In genomic region chr2:73886357-73886756, GRCh38 we compare ENCODE assay signal across 17 cellular contexts. TPM values are rescaled to one million over a fixed set of nuclear protein-coding genes. Genes with fewer than 3 reads are reported as not detected.
DNase-seq lines count a peak whose midpoint lies in the region; ATAC-seq and TF ChIP-seq lines count a peak whose summit lies in the region.
"Had no signal": no experiment of that assay in that cellular context is flagged by ENCODE, and none has a peak within 500 bp of the region (broad histone marks: within the 10 kb centered on the region; RNA-seq: fewer than 3 reads in every experiment).

No MANE protein-coding gene starts in this region.

- H3K36me3 ChIP-seq in adrenal gland (replicated peaks in 1 of 2): no peaks in the 10 kb centered on the region
- H3K36me3 ChIP-seq: SJCRH30 had no signal

- CTCF ChIA-PET in activated naive CD4-positive, alpha-beta T cell treated with anti-CD3 and anti-CD28 coated beads for 36 hours (lab: Charles Lee): no interaction called here
- CTCF ChIA-PET in activated naive CD4-positive, alpha-beta T cell treated with anti-CD3 and anti-CD28 coated beads, Interleukin-2, amount 10 ng/mL, durations not matched to agents 7 days and 5 days (lab: Charles Lee): no interaction called here

- H3K4me3 Mint-ChIP-seq in activated naive CD4-positive, alpha-beta T cell treated with anti-CD3 and anti-CD28 coated beads for 36 hours: no peak overlapping the region
- no peak overlapping the region for H3K4me3 Mint-ChIP-seq in activated naive CD4-positive, alpha-beta T cell treated with anti-CD3 and anti-CD28 coated beads, Interleukin-2, amount 10 ng/mL, durations not matched to agents 7 days and 5 days
- H3K4me3 Mint-ChIP-seq in stimulated activated naive CD8-positive, alpha-beta T cell treated with anti-CD3 and anti-CD28 coated beads, Interleukin-15, amount 100 ng/mL, for 72 hours: peak overlapping the region; percentile 30 to 32
- H3K4me3 Mint-ChIP-seq in T-helper 17 cell: no peak overlapping the region
- H3K4me3 Mint-ChIP-seq: CD4-positive, alpha-beta memory T cell had no signal

- no peaks in the 10 kb centered on the region for H3K27me3 Mint-ChIP-seq in activated naive CD4-positive, alpha-beta T cell treated with anti-CD3 and anti-CD28 coated beads for 36 hours (ENCODE audit: low read depth)
- H3K27me3 Mint-ChIP-seq in activated naive CD4-positive, alpha-beta T cell treated with anti-CD3 and anti-CD28 coated beads, Interleukin-2, amount 10 ng/mL, durations not matched to agents 7 days and 5 days: peaks cover 6% of the 10 kb centered on the region
- peaks cover 13% of the 10 kb centered on the region for H3K27me3 Mint-ChIP-seq in stimulated activated naive CD8-positive, alpha-beta T cell treated with anti-CD3 and anti-CD28 coated beads, Interleukin-15, amount 100 ng/mL, for 72 hours
- peaks cover 22% of the 10 kb centered on the region for H3K27me3 Mint-ChIP-seq in T-helper 17 cell

- peak overlapping the region; percentile 54 for H3K27ac Mint-ChIP-seq in activated naive CD4-positive, alpha-beta T cell treated with anti-CD3 and anti-CD28 coated beads for 36 hours
- no peak overlapping the region for H3K27ac Mint-ChIP-seq in activated naive CD4-positive, alpha-beta T cell treated with anti-CD3 and anti-CD28 coated beads, Interleukin-2, amount 10 ng/mL, durations not matched to agents 7 days and 5 days
- peak overlapping the region in 1 of 2 donors; percentile 87 for H3K27ac Mint-ChIP-seq in activated naive CD4-positive, alpha-beta T cell treated with anti-CD3 and anti-CD28 coated beads, Interleukin-2, amount 50 U/mL, for 72 hours
- H3K27ac Mint-ChIP-seq in stimulated activated naive CD8-positive, alpha-beta T cell treated with anti-CD3 and anti-CD28 coated beads, Interleukin-15, amount 100 ng/mL, for 72 hours: peak overlapping the region in 1 of 2 donors; percentile 45
- H3K27ac Mint-ChIP-seq in T-helper 17 cell: no peak overlapping the region
- H3K27ac Mint-ChIP-seq: CD4-positive, alpha-beta memory T cell had no signal

- WGBS in adrenal gland, 4 donors: 66 to 78% (median 75%) methylated on average over 4 of the region's 4 CpGs

- no peak overlapping the region for H3K27ac ChIP-seq in adrenal gland
- H3K27ac ChIP-seq: KMS-11, SJCRH30 had no signal

- H3K9me3 Mint-ChIP-seq in activated naive CD4-positive, alpha-beta T cell treated with anti-CD3 and anti-CD28 coated beads for 36 hours: no peaks in the 10 kb centered on the region
- H3K9me3 Mint-ChIP-seq in activated naive CD4-positive, alpha-beta T cell treated with anti-CD3 and anti-CD28 coated beads, Interleukin-2, amount 10 ng/mL, durations not matched to agents 7 days and 5 days: no peaks in the 10 kb centered on the region
- H3K9me3 Mint-ChIP-seq in activated naive CD4-positive, alpha-beta T cell treated with anti-CD3 and anti-CD28 coated beads, Interleukin-2, amount 50 U/mL, for 72 hours: peaks cover 2 to 3% of the 10 kb centered on the region in 2 donors
- peaks cover 4 to 7% of the 10 kb centered on the region in 2 donors for H3K9me3 Mint-ChIP-seq in stimulated activated naive CD8-positive, alpha-beta T cell treated with anti-CD3 and anti-CD28 coated beads, Interleukin-15, amount 100 ng/mL, for 72 hours

- H3K4me1 Mint-ChIP-seq in activated naive CD4-positive, alpha-beta T cell treated with anti-CD3 and anti-CD28 coated beads for 36 hours (ENCODE audit: low read depth): peaks cover 24% of the 10 kb centered on the region
- peaks cover 6% of the 10 kb centered on the region for H3K4me1 Mint-ChIP-seq in activated naive CD4-positive, alpha-beta T cell treated with anti-CD3 and anti-CD28 coated beads, Interleukin-2, amount 10 ng/mL, durations not matched to agents 7 days and 5 days
- H3K4me1 Mint-ChIP-seq in stimulated activated naive CD8-positive, alpha-beta T cell treated with anti-CD3 and anti-CD28 coated beads, Interleukin-15, amount 100 ng/mL, for 72 hours: peaks cover 32% of the 10 kb centered on the region
- peaks cover 4% of the 10 kb centered on the region for H3K4me1 Mint-ChIP-seq in T-helper 17 cell

- no peaks in the 10 kb centered on the region for H3K36me3 Mint-ChIP-seq in activated naive CD4-positive, alpha-beta T cell treated with anti-CD3 and anti-CD28 coated beads for 36 hours (ENCODE audit: low read depth)
- peaks cover 1% of the 10 kb centered on the region for H3K36me3 Mint-ChIP-seq in activated naive CD4-positive, alpha-beta T cell treated with anti-CD3 and anti-CD28 coated beads, Interleukin-2, amount 10 ng/mL, durations not matched to agents 7 days and 5 days
- H3K36me3 Mint-ChIP-seq in activated naive CD4-positive, alpha-beta T cell treated with anti-CD3 and anti-CD28 coated beads, Interleukin-2, amount 50 U/mL, for 72 hours: peaks cover 0 to 5% of the 10 kb centered on the region in 2 donors
- H3K36me3 Mint-ChIP-seq in T-helper 17 cell (ENCODE audit: low read depth): no peaks in the 10 kb centered on the region
- H3K36me3 Mint-ChIP-seq: CD4-positive, alpha-beta memory T cell had no signal

- intact Hi-C loops in activated naive CD4-positive, alpha-beta T cell treated with anti-CD3 and anti-CD28 coated beads for 36 hours (cut with micrococcal nuclease): loop anchor here (1.0 kb wide), 2 partner anchors 9 to 53 kb away; no protein-coding TSS in a partner anchor
- intact Hi-C loops in adrenal gland (cut with DNase I): no loop called here

- H3K9me3 ChIP-seq in T-helper 17 cell (ENCODE audit: control insufficient read depth, low read length, poor library complexity, severe bottlenecking) (no peaks in the 10 kb centered on the region), adrenal gland (replicated peaks in 1 of 3) (no peaks in the 10 kb centered on the region)
- H3K9me3 ChIP-seq: SJCRH30 had no signal

- no peak for TF ChIP-seq POLR2A in adrenal gland (IDR thresholded peaks at IDR 0.05)

- H3K27me3 ChIP-seq in adrenal gland: peaks cover 8% of the 10 kb centered on the region

- peak; percentile 73 for DNase-seq in activated naive CD4-positive, alpha-beta T cell treated with anti-CD3 and anti-CD28 coated beads for 36 hours
- DNase-seq in activated naive CD4-positive, alpha-beta T cell treated with anti-CD3 and anti-CD28 coated beads, Interleukin-2, amount 10 ng/mL, durations not matched to agents 7 days and 5 days: no peak
- DNase-seq in activated naive CD4-positive, alpha-beta T cell treated with anti-CD3 and anti-CD28 coated beads, Interleukin-2, amount 50 U/mL, for 72 hours (ENCODE audit: low spot score in 2 of 2): peak in 1 of 2 donors; percentile 27
- peak; percentile 44 for DNase-seq in stimulated activated CD4-positive, alpha-beta T cell treated with anti-CD3 and anti-CD28 coated beads, Interleukin-2, amount 100 ng/mL, for 4 hours (ENCODE audit: low read depth)
- peak; percentile 36 to 46 for DNase-seq in stimulated activated naive CD8-positive, alpha-beta T cell treated with anti-CD3 and anti-CD28 coated beads, Interleukin-15, amount 100 ng/mL, for 72 hours
- DNase-seq in T-helper 17 cell (no peak), adrenal gland (no peak)
- DNase-seq: caudate nucleus; CD4-positive, alpha-beta memory T cell; NCI-H1048; nucleus accumbens; OCI-M1; SJCRH30; T-helper 9 cell had no signal

- no peak for TF ChIP-seq CTCF in adrenal gland (IDR thresholded peaks at IDR 0.05)

- ATAC-seq in activated naive CD4-positive, alpha-beta T cell treated with anti-CD3 and anti-CD28 coated beads, Interleukin-2, amount 50 U/mL, for 72 hours: peak; percentile 94 to 95
- ATAC-seq in stimulated activated naive CD8-positive, alpha-beta T cell treated with anti-CD3 and anti-CD28 coated beads, Interleukin-15, amount 100 ng/mL, for 72 hours: peak; percentile 98
- ATAC-seq in HG03565 (IDR thresholded peaks at IDR 0.05; ENCODE audit: unreplicated experiment): no peak
- no peak for ATAC-seq in T-helper 17 cell
- ATAC-seq: sciatic nerve had no signal

- no peaks in the 10 kb centered on the region for H3K4me1 ChIP-seq in adrenal gland (replicated peaks in 1 of 2)
- H3K4me1 ChIP-seq: SJCRH30 had no signal

- no peak overlapping the region for H3K4me3 ChIP-seq in adrenal gland
- H3K4me3 ChIP-seq: SJCRH30 had no signal

RNA-seq across cellular contexts. Expression of gene ACTG2, which starts 6.5 kb away (rescaled TPM):
- total RNA-seq in activated naive CD4-positive, alpha-beta T cell treated with anti-CD3 and anti-CD28 coated beads for 36 hours: not detected
- total RNA-seq in activated naive CD4-positive, alpha-beta T cell treated with anti-CD3 and anti-CD28 coated beads, Interleukin-2, amount 50 U/mL, for 72 hours: under 1 TPM in 1 of 2 donors, not detected in 1; 0.27 TPM
- total RNA-seq in T-helper 17 cell (not detected), adrenal gland (10 to 100 TPM in 2 of 8 donors, 1 to 10 TPM in 4, under 1 TPM in 2; 0.52 to 13.3 (median 2.7) TPM)
- polyA plus RNA-seq in adrenal gland: 10 to 100 TPM; 14.1 to 94.0 (median 66.9) TPM
- total RNA-seq: CD4-positive, alpha-beta memory T cell had no signal
- polyA plus RNA-seq: CD4-positive, alpha-beta memory T cell had no signal

RNA-seq across cellular contexts. Expression of gene DGUOK, which starts 40.3 kb away (rescaled TPM):
- total RNA-seq in activated naive CD4-positive, alpha-beta T cell treated with anti-CD3 and anti-CD28 coated beads for 36 hours: 100 to 1,000 TPM; 112 to 115 TPM
- 10 to 100 TPM; 75.5 to 89.1 TPM for total RNA-seq in activated naive CD4-positive, alpha-beta T cell treated with anti-CD3 and anti-CD28 coated beads, Interleukin-2, amount 50 U/mL, for 72 hours
- total RNA-seq in T-helper 17 cell (10 to 100 TPM; 34.2 to 39.7 TPM), adrenal gland (10 to 100 TPM; 40.0 to 87.5 (median 52.8) TPM)
- polyA plus RNA-seq in adrenal gland: 100 to 1,000 TPM in 1 of 3 donors, 10 to 100 TPM in 2; 57.1 to 112 (median 88.4) TPM

RNA-seq across cellular contexts. Expression of gene STAMBP, which starts 57.6 kb away (rescaled TPM):
- 10 to 100 TPM; 80.5 to 80.7 TPM for total RNA-seq in activated naive CD4-positive, alpha-beta T cell treated with anti-CD3 and anti-CD28 coated beads for 36 hours
- 100 to 1,000 TPM in 1 of 2 donors, 10 to 100 TPM in 1; 76.0 to 110 TPM for total RNA-seq in activated naive CD4-positive, alpha-beta T cell treated with anti-CD3 and anti-CD28 coated beads, Interleukin-2, amount 50 U/mL, for 72 hours
- total RNA-seq in T-helper 17 cell: 10 to 100 TPM; 22.1 to 25.3 TPM
- 10 to 100 TPM; 15.7 to 36.0 (median 27.4) TPM for total RNA-seq in adrenal gland
- polyA plus RNA-seq in adrenal gland: 10 to 100 TPM; 18.4 to 44.8 (median 24.1) TPM

Comparison
In these comparisons a context has a peak if more than half of its experiments do, and no peak if none do; other contexts are left out.
1. DNase-seq: peak in activated naive CD4-positive, alpha-beta T cell treated with anti-CD3 and anti-CD28 coated beads for 36 hours (single experiment), stimulated activated CD4-positive, alpha-beta T cell treated with anti-CD3 and anti-CD28 coated beads, Interleukin-2, amount 100 ng/mL, for 4 hours (single experiment) and stimulated activated naive CD8-positive, alpha-beta T cell treated with anti-CD3 and anti-CD28 coated beads, Interleukin-15, amount 100 ng/mL, for 72 hours (2 of 2); none in activated naive CD4-positive, alpha-beta T cell treated with anti-CD3 and anti-CD28 coated beads, Interleukin-2, amount 10 ng/mL, durations not matched to agents 7 days and 5 days (single experiment), T-helper 17 cell (0 of 3) and adrenal gland (0 of 7).
2. H3K4me3 Mint-ChIP-seq: peak in stimulated activated naive CD8-positive, alpha-beta T cell treated with anti-CD3 and anti-CD28 coated beads, Interleukin-15, amount 100 ng/mL, for 72 hours (2 of 2); none in activated naive CD4-positive, alpha-beta T cell treated with anti-CD3 and anti-CD28 coated beads for 36 hours (single experiment), activated naive CD4-positive, alpha-beta T cell treated with anti-CD3 and anti-CD28 coated beads, Interleukin-2, amount 10 ng/mL, durations not matched to agents 7 days and 5 days (single experiment) and T-helper 17 cell (single experiment).
3. ATAC-seq: peak in activated naive CD4-positive, alpha-beta T cell treated with anti-CD3 and anti-CD28 coated beads, Interleukin-2, amount 50 U/mL, for 72 hours (2 of 2) and stimulated activated naive CD8-positive, alpha-beta T cell treated with anti-CD3 and anti-CD28 coated beads, Interleukin-15, amount 100 ng/mL, for 72 hours (single experiment); none in HG03565 (single experiment) and T-helper 17 cell (single experiment).